8 cellular contexts compared by ENCODE assay signal in genomic region chr16:13032911-13033310, GRCh38.
"Had no signal": no experiment of that assay in that cellular context is flagged by ENCODE, and none has a peak within 500 bp of the region (broad histone marks: within the 10 kb centered on the region; RNA-seq: fewer than 3 reads in every experiment).

No MANE protein-coding gene starts in this region.

- H3K4me3 ChIP-seq: HAP-1 had no signal

- H3K36me3 Mint-ChIP-seq: IgD-negative memory B cell had no signal

- H3K27ac ChIP-seq: HL-60 had no signal

- H3K36me3 ChIP-seq: HAP-1 had no signal

- H3K27ac Mint-ChIP-seq: HFFc6, IgD-negative memory B cell had no signal

- ATAC-seq: HCT116, HepG2 had no signal

- H3K27me3 Mint-ChIP-seq: IgD-negative memory B cell had no signal

- DNase-seq: GOT3, H7, HFFc6 had no signal

- H3K9me3 ChIP-seq: HAP-1 had no signal

- H3K4me1 Mint-ChIP-seq: IgD-negative memory B cell had no signal

- FAIRE-seq: HepG2 had no signal

- H3K4me3 Mint-ChIP-seq: HFFc6, IgD-negative memory B cell had no signal
